Comparison of ENCODE assay signal across 20 cellular contexts in genomic region chr13:41467546-41467945, GRCh38. TPM values are rescaled to one million over a fixed set of nuclear protein-coding genes. Genes with fewer than 3 reads are reported as not detected.
A peak's percentile ranks its signal among the peaks of the same experiment; 100 is the strongest.
DNase-seq lines count a peak whose midpoint lies in the region; ATAC-seq and TF ChIP-seq lines count a peak whose summit lies in the region.
"Had no signal": no experiment of that assay in that cellular context is flagged by ENCODE, and none has a peak within 500 bp of the region (broad histone marks: within the 10 kb centered on the region; RNA-seq: fewer than 3 reads in every experiment).

No MANE protein-coding gene starts in this region.

- no peaks in the 10 kb centered on the region for H3K27me3 Mint-ChIP-seq in CD8-positive, alpha-beta T cell (ENCODE audit: low read depth)
- peaks cover 13% of the 10 kb centered on the region for H3K27me3 Mint-ChIP-seq in H9 (ENCODE audit: low read depth)
- no peaks in the 10 kb centered on the region for H3K27me3 Mint-ChIP-seq in naive thymus-derived CD4-positive, alpha-beta T cell
- H3K27me3 Mint-ChIP-seq: activated naive CD4-positive, alpha-beta T cell treated with anti-CD3 and anti-CD28 coated beads, Interleukin-2, amount 10 ng/mL, durations not matched to agents 7 days and 5 days had no signal

- no peak overlapping the region for H3K4me2 ChIP-seq in H9 (ENCODE audit: insufficient read depth, insufficient read length, low read length)

- H3K36me3 Mint-ChIP-seq in CD8-positive, alpha-beta T cell: peaks cover 74% of the 10 kb centered on the region
- H3K36me3 Mint-ChIP-seq in H9 (ENCODE audit: insufficient read depth in 1 of 3, low read depth in 3 of 3): no peaks in the 10 kb centered on the region
- peaks cover 12 to 54% (median 52%) of the 10 kb centered on the region in 5 donors for H3K36me3 Mint-ChIP-seq in naive thymus-derived CD4-positive, alpha-beta T cell

- no peak overlapping the region for H4K91ac ChIP-seq in H9 (ENCODE audit: insufficient read length, low read depth, low read length)

- H2AFZ ChIP-seq in H9 (ENCODE audit: low read length): no peak overlapping the region

- H3K27ac Mint-ChIP-seq in CD8-positive, alpha-beta T cell: peak overlapping the region; percentile 99
- H3K27ac Mint-ChIP-seq in H9: no peak overlapping the region
- H3K27ac Mint-ChIP-seq in naive thymus-derived CD4-positive, alpha-beta T cell: peak overlapping the region in 8 of 9 donors; percentile 96 to 100 (median 99)

- no peak for ATAC-seq in CD8-positive, alpha-beta T cell
- no peak for ATAC-seq in naive thymus-derived CD4-positive, alpha-beta T cell
- no peak for ATAC-seq in GM21723 (IDR thresholded peaks at IDR 0.05; ENCODE audit: unreplicated experiment)
- ATAC-seq: activated CD4-positive, CD25-positive, alpha-beta regulatory T cell treated with anti-CD3 and anti-CD28 coated beads, Interleukin-2, amount 50 U/mL, for 24 hours had no signal

- no peak overlapping the region for H2BK120ac ChIP-seq in H9 (ENCODE audit: low read depth, low read length, poor library complexity, severe bottlenecking)

- DNase-seq in CD8-positive, alpha-beta T cell: no peak
- DNase-seq in H9 (no peak), cerebellar nuclear complex (lab: John Stamatoyannopoulos, UW) (no peak), foreskin melanocyte (no peak)
- no peak for DNase-seq in naive thymus-derived CD4-positive, alpha-beta T cell
- DNase-seq in effector CD8-positive, alpha-beta T cell (lab: John Stamatoyannopoulos, UW): no peak
- DNase-seq: activated CD8-positive, alpha-beta memory T cell treated with anti-CD3 and anti-CD28 coated beads, Interleukin-2, amount 50 U/mL, for 4 hours; activated naive CD4-positive, alpha-beta T cell treated with anti-CD3 and anti-CD28 coated beads, Interleukin-2, amount 10 ng/mL, durations not matched to agents 7 days and 5 days; DMS153; NCI-H2171; NK-92 treated with Interleukin-12 subunit alpha and Interleukin-12 subunit beta, amount 100 ng/mL, for 24 hours; ovary; Right ventricle myocardium superior; stimulated activated CD4-positive, alpha-beta T cell treated with anti-CD3 and anti-CD28 coated beads, Interleukin-4, amount 100 ng/mL, for 24 hours; stimulated activated CD8-positive, alpha-beta memory T cell treated with anti-CD3 and anti-CD28 coated beads, Interleukin-4, amount 100 ng/mL, for 48 hours; transverse colon had no signal

- H3K14ac ChIP-seq in H9 (ENCODE audit: insufficient read depth, low read length): no peak overlapping the region

- TF ChIP-seq CTCF in CD8-positive, alpha-beta T cell (IDR thresholded peaks at IDR 0.05): no peak
- TF ChIP-seq CTCF in H9 (conservative IDR thresholded peaks at IDR 0.05): peak; percentile 34; the same call in 1 of the 3 replicates

- intact Hi-C loops in CD8-positive, alpha-beta T cell (cut with DNase I, micrococcal nuclease): loop anchor here (2.0 to 10.0 kb wide), 5 partner anchors 25 to 807 kb away; partner anchors contain the start of genes AKAP11 (in 1 of the 2), MRPS31 (in 1 of the 2) and WBP4 (in 1 of the 2)
- intact Hi-C loops in naive thymus-derived CD4-positive, alpha-beta T cell (cut with micrococcal nuclease): loop anchor here (10.0 kb wide), 2 partner anchors 927 to 1283 kb away; no protein-coding TSS in a partner anchor

- H3K9me3 Mint-ChIP-seq in CD8-positive, alpha-beta T cell: no peaks in the 10 kb centered on the region
- no peaks in the 10 kb centered on the region; a peak in 2 of 5 replicates for H3K9me3 Mint-ChIP-seq in H9
- H3K9me3 Mint-ChIP-seq in naive thymus-derived CD4-positive, alpha-beta T cell: peaks cover 0 to 10% (median 0%) of the 10 kb centered on the region in 11 donors
- H3K9me3 Mint-ChIP-seq: activated naive CD4-positive, alpha-beta T cell treated with anti-CD3 and anti-CD28 coated beads, Interleukin-2, amount 10 ng/mL, durations not matched to agents 7 days and 5 days had no signal

- H3K27me3 ChIP-seq in CD8-positive, alpha-beta T cell (ENCODE audit: insufficient read depth, low read length): no peaks in the 10 kb centered on the region
- H3K27me3 ChIP-seq in H9 (ENCODE audit: insufficient read depth, low read length): no peaks in the 10 kb centered on the region
- no peaks in the 10 kb centered on the region for H3K27me3 ChIP-seq in naive thymus-derived CD4-positive, alpha-beta T cell (ENCODE audit: control insufficient read depth in 2 of 2, insufficient read depth in 2 of 2, low read length in 2 of 2)
- H3K27me3 ChIP-seq: breast epithelium, ovary, transverse colon had no signal

- H3K4me3 Mint-ChIP-seq in CD8-positive, alpha-beta T cell: no peak overlapping the region
- no peak overlapping the region for H3K4me3 Mint-ChIP-seq in H9
- H3K4me3 Mint-ChIP-seq in naive thymus-derived CD4-positive, alpha-beta T cell: peak overlapping the region in 6 of 10 donors; percentile 21 to 98 (median 92)

- peaks cover 47% of the 10 kb centered on the region for H3K36me3 ChIP-seq in CD8-positive, alpha-beta T cell (ENCODE audit: insufficient read depth, low read length)
- peaks cover 21 to 34% (median 28%) of the 10 kb centered on the region in 3 experiments for H3K36me3 ChIP-seq in naive thymus-derived CD4-positive, alpha-beta T cell (ENCODE audit: control insufficient read depth in 2 of 3, insufficient read depth in 3 of 3, low read length in 3 of 3)
- H3K36me3 ChIP-seq: breast epithelium, ovary, transverse colon had no signal

- peak overlapping the region; percentile 91 for H3K27ac ChIP-seq in CD8-positive, alpha-beta T cell (ENCODE audit: low read depth, low read length)
- no peak overlapping the region for H3K27ac ChIP-seq in H9 (ENCODE audit: insufficient read length, low read depth, low read length)
- H3K27ac ChIP-seq in angular gyrus (ENCODE audit: low read depth, low read length): peak overlapping the region; percentile 72
- peak overlapping the region; percentile 97 for H3K27ac ChIP-seq in naive thymus-derived CD4-positive, alpha-beta T cell (ENCODE audit: low read depth, low read length)
- H3K27ac ChIP-seq: breast epithelium, ovary, transverse colon had no signal

- no peak overlapping the region for H2BK15ac ChIP-seq in H9 (ENCODE audit: low read depth, low read length)

- H4K8ac ChIP-seq in H9 (replicated peaks; ENCODE audit: insufficient read length, low read depth, low read length): no peak overlapping the region

- no peak overlapping the region for H3K56ac ChIP-seq in H9 (ENCODE audit: insufficient read length, low read depth, low read length)

- no peaks in the 10 kb centered on the region for H3K23me2 ChIP-seq in H9 (ENCODE audit: insufficient read length, low read depth, low read length, poor library complexity, severe bottlenecking)

- H3K79me2 ChIP-seq in H9 (ENCODE audit: insufficient read depth, low read length): no peaks in the 10 kb centered on the region

- POLR2A ChIA-PET in CD8-positive, alpha-beta T cell (lab: Charles Lee): interaction anchor here (1.0 to 1.9 kb wide), 2 partner anchors 9 to 24 kb away, joined by 4 to 10 read pairs; no protein-coding TSS in a partner anchor
- POLR2A ChIA-PET in naive thymus-derived CD4-positive, alpha-beta T cell (lab: Charles Lee): interaction anchor here (1.2 to 11.0 kb wide), 6 partner anchors 17 to 185 kb away, joined by 3 to 284 read pairs (median 4); no protein-coding TSS in a partner anchor

- no peaks in the 10 kb centered on the region for H3K79me1 ChIP-seq in H9 (ENCODE audit: insufficient read depth, low read depth, low read length, poor library complexity, severe bottlenecking)

- H3K9me3 ChIP-seq in CD8-positive, alpha-beta T cell (ENCODE audit: low read length): no peaks in the 10 kb centered on the region
- H3K9me3 ChIP-seq in H9 (ENCODE audit: control insufficient read depth, low read depth, low read length): no peaks in the 10 kb centered on the region
- H3K9me3 ChIP-seq in naive thymus-derived CD4-positive, alpha-beta T cell (ENCODE audit: control insufficient read depth in 2 of 3, low read length in 3 of 3): no peaks in the 10 kb centered on the region
- H3K9me3 ChIP-seq: breast epithelium, ovary, transverse colon had no signal

- CTCF ChIA-PET in CD8-positive, alpha-beta T cell (lab: Charles Lee): interaction anchor here (0.7 to 1.5 kb wide), 3 partner anchors 8 to 25 kb away, joined by 3 to 5 read pairs (median 4); no protein-coding TSS in a partner anchor
- CTCF ChIA-PET in naive thymus-derived CD4-positive, alpha-beta T cell (lab: Charles Lee): interaction anchor here (0.5 to 1.5 kb wide), 6 partner anchors 8 to 194 kb away, joined by 3 to 4 read pairs (median 3); no protein-coding TSS in a partner anchor

- no CpG with 5 or more reads among the region's 2 CpGs for WGBS in H9 (ENCODE audit: extremely low coverage, insufficient read length, low lambda C conversion rate)

- no peak overlapping the region for H2BK5ac ChIP-seq in H9 (ENCODE audit: insufficient read length, low read length)

- peaks cover 88% of the 10 kb centered on the region for H3K4me1 Mint-ChIP-seq in CD8-positive, alpha-beta T cell (ENCODE audit: low read depth)
- H3K4me1 Mint-ChIP-seq in H9: peaks cover 3 to 9% of the 10 kb centered on the region in 2 experiments; a peak in 2 of 4 replicates
- peaks cover 45 to 98% (median 88%) of the 10 kb centered on the region in 7 donors for H3K4me1 Mint-ChIP-seq in naive thymus-derived CD4-positive, alpha-beta T cell

- H3K4me1 ChIP-seq in CD8-positive, alpha-beta T cell (ENCODE audit: insufficient read depth, low read length): peaks cover 83% of the 10 kb centered on the region
- no peaks in the 10 kb centered on the region for H3K4me1 ChIP-seq in H9 (ENCODE audit: insufficient read depth, low read length)
- peaks cover 42 to 71% of the 10 kb centered on the region in 2 donors for H3K4me1 ChIP-seq in naive thymus-derived CD4-positive, alpha-beta T cell (ENCODE audit: control insufficient read depth in 2 of 2, insufficient read depth in 2 of 2, low read length in 2 of 2)
- H3K4me1 ChIP-seq: breast epithelium had no signal

- no peak overlapping the region for H3K9ac ChIP-seq in H9 (ENCODE audit: extremely low read depth, insufficient read length, low read length)

- no peaks in the 10 kb centered on the region for H4K20me1 ChIP-seq in H9 (ENCODE audit: control insufficient read depth, insufficient read depth, insufficient read length)

- H3T11ph ChIP-seq in H9 (ENCODE audit: low read length): no peak overlapping the region

- no peak overlapping the region for H3K18ac ChIP-seq in H9 (ENCODE audit: insufficient read length, low read depth, low read length)

- no peak overlapping the region for H3K23ac ChIP-seq in H9 (ENCODE audit: insufficient read length, low read depth, low read length)

- no peak overlapping the region for H3K4me3 ChIP-seq in CD8-positive, alpha-beta T cell (ENCODE audit: low read depth, low read length)
- H3K4me3 ChIP-seq in naive thymus-derived CD4-positive, alpha-beta T cell (ENCODE audit: low read length): no peak overlapping the region
- H3K4me3 ChIP-seq: breast epithelium, ovary, transverse colon had no signal

- no peak overlapping the region for H2BK12ac ChIP-seq in H9 (ENCODE audit: insufficient read length, low read depth, low read length)

- no peak overlapping the region for H4K5ac ChIP-seq in H9 (ENCODE audit: insufficient read length, low read depth, low read length)

- H2AK5ac ChIP-seq in H9 (ENCODE audit: insufficient read length, low read length): no peak overlapping the region

- no peak overlapping the region for H2BK20ac ChIP-seq in H9 (ENCODE audit: low read depth, low read length, poor library complexity, severe bottlenecking)

- H3K4ac ChIP-seq in H9 (ENCODE audit: low read depth, low read length): no peak overlapping the region

RNA-seq across cellular contexts. Expression of gene RGCC, which starts 10.2 kb away (rescaled TPM):
- 100 to 1,000 TPM; 578 to 581 TPM for total RNA-seq in CD8-positive, alpha-beta T cell
- total RNA-seq in H9 (2021): 0.46 TPM in 1 of 2 replicates, not detected in the other
- total RNA-seq in naive thymus-derived CD4-positive, alpha-beta T cell: 100 to 1,000 TPM in 4 of 5 experiments, 10 to 100 TPM in 1; 45.9 to 402 (median 197) TPM
- polyA plus RNA-seq in naive thymus-derived CD4-positive, alpha-beta T cell: 100 to 1,000 TPM; 123 to 284 TPM

Comparison
In these comparisons a context has a peak if more than half of its experiments do, and no peak if none do; other contexts are left out.
1. H3K27ac Mint-ChIP-seq: peak in CD8-positive, alpha-beta T cell (single experiment) and naive thymus-derived CD4-positive, alpha-beta T cell (8 of 9); none in H9 (0 of 3).
2. H3K4me3 Mint-ChIP-seq: peak in naive thymus-derived CD4-positive, alpha-beta T cell (6 of 10); none in CD8-positive, alpha-beta T cell (single experiment) and H9 (0 of 2).
3. RNA of gene RGCC, which starts 10.2 kb away (total RNA-seq): 578 to 581 TPM in CD8-positive, alpha-beta T cell and 45.9 to 402 TPM in naive thymus-derived CD4-positive, alpha-beta T cell; 0.46 TPM in H9; every median in the first group is over 10 times any median in the second.